Comparison of ENCODE assay signal across 29 cellular contexts in genomic region chr5:175123542-175123941, GRCh38.
"Had no signal": no experiment of that assay in that cellular context is flagged by ENCODE, and none has a peak within 500 bp of the region (broad histone marks: within the 10 kb centered on the region; RNA-seq: fewer than 3 reads in every experiment).

No MANE protein-coding gene starts in this region.

- H3K27me3 ChIP-seq: ascending aorta, cardiac muscle cell, Peyer's patch had no signal

- DNase-seq: activated CD4-positive, alpha-beta T cell treated with anti-CD3 and anti-CD28 coated beads for 1 hour; activated CD4-positive, alpha-beta T cell treated with anti-CD3 and anti-CD28 coated beads for 48 hours; activated CD4-positive, CD25-positive, alpha-beta regulatory T cell; activated CD8-positive, alpha-beta T cell treated with anti-CD3 and anti-CD28 coated beads, Interleukin-2, amount 10 ng/mL, durations not matched to agents 7 days and 5 days; activated gamma-delta T cell; activated naive CD4-positive, alpha-beta T cell treated with Interleukin-2 at 50 U/mL for 16 hours; activated naive CD8-positive, alpha-beta T cell treated with anti-CD3 and anti-CD28 coated beads, Interleukin-2, amount 10 ng/mL, durations not matched to agents 7 days and 5 days; activated T-cell treated with anti-CD3 and anti-CD28 coated beads, Interleukin-2, amount 50 U/mL, for 24 hours; amygdala; NCI-H1105; NCI-H1417 treated with DMSO at 0.1 percent for 48 hours; NCI-H187 treated with DMSO at 0.1 percent for 48 hours; NCI-H2081; NCI-H345; NCI-H524 treated with DMSO at 0.1 percent for 48 hours; Peyer's patch; SIG-M5; SW 1271; T-helper 1 cell; T-helper 2 cell; T-helper 9 cell; WERI-Rb-1 had no signal

- H3K9me3 Mint-ChIP-seq: activated naive CD4-positive, alpha-beta T cell treated with anti-CD3 and anti-CD28 coated beads, Interleukin-2, amount 50 U/mL, for 24 hours; activated naive CD8-positive, alpha-beta T cell treated with anti-CD3 and anti-CD28 coated beads, Interleukin-2, amount 10 ng/mL, durations not matched to agents 7 days and 5 days; activated T-cell treated with anti-CD3 and anti-CD28 coated beads, Interleukin-2, amount 50 U/mL, for 24 hours; activated T-helper 2 cell treated with anti-CD3 and anti-CD28 coated beads, Interferon-gamma antibody, Interleukin-2, Interleukin-4, amounts not matched to agents 10 μg/mL and 5 μg/mL and 100 μg/mL, durations not matched to agents 14 hours and 24 hours and 36 hours; central memory CD8-positive, alpha-beta T cell had no signal

- H3K4me3 ChIP-seq: ascending aorta, cardiac muscle cell, Peyer's patch had no signal

- ATAC-seq: activated CD8-positive, alpha-beta T cell treated with anti-CD3 and anti-CD28 coated beads, Interleukin-2, amount 10 ng/mL, durations not matched to agents 7 days and 5 days; Right ventricle myocardium inferior had no signal

- H3K36me3 Mint-ChIP-seq: activated naive CD4-positive, alpha-beta T cell treated with anti-CD3 and anti-CD28 coated beads, Interleukin-2, amount 50 U/mL, for 24 hours; activated naive CD8-positive, alpha-beta T cell treated with anti-CD3 and anti-CD28 coated beads, Interleukin-2, amount 10 ng/mL, durations not matched to agents 7 days and 5 days had no signal

- H3K4me3 Mint-ChIP-seq: activated CD8-positive, alpha-beta T cell treated with anti-CD3 and anti-CD28 coated beads, Interleukin-2, amount 10 ng/mL, durations not matched to agents 7 days and 5 days; activated naive CD4-positive, alpha-beta T cell treated with anti-CD3 and anti-CD28 coated beads, Interleukin-2, amount 50 U/mL, for 24 hours; activated naive CD8-positive, alpha-beta T cell treated with anti-CD3 and anti-CD28 coated beads, Interleukin-2, amount 10 ng/mL, durations not matched to agents 7 days and 5 days; activated T-cell treated with anti-CD3 and anti-CD28 coated beads, Interleukin-2, amount 50 U/mL, for 24 hours; central memory CD8-positive, alpha-beta T cell had no signal

- H3K9me3 ChIP-seq: ascending aorta, Peyer's patch had no signal

- H3K27ac ChIP-seq: ascending aorta, cardiac muscle cell, Peyer's patch, RWPE1, WERI-Rb-1 had no signal

- H3K36me3 ChIP-seq: ascending aorta, cardiac muscle cell, Peyer's patch, WERI-Rb-1 had no signal

- H3K4me1 ChIP-seq: ascending aorta, Peyer's patch had no signal

- H3K27ac Mint-ChIP-seq: activated CD8-positive, alpha-beta T cell treated with anti-CD3 and anti-CD28 coated beads, Interleukin-2, amount 10 ng/mL, durations not matched to agents 7 days and 5 days; activated naive CD4-positive, alpha-beta T cell treated with anti-CD3 and anti-CD28 coated beads, Interleukin-2, amount 50 U/mL, for 24 hours; activated naive CD8-positive, alpha-beta T cell treated with anti-CD3 and anti-CD28 coated beads, Interleukin-2, amount 10 ng/mL, durations not matched to agents 7 days and 5 days; activated T-cell treated with anti-CD3 and anti-CD28 coated beads, Interleukin-2, amount 50 U/mL, for 24 hours; activated T-helper 2 cell treated with anti-CD3 and anti-CD28 coated beads, Interferon-gamma antibody, Interleukin-2, Interleukin-4, amounts not matched to agents 10 μg/mL and 5 μg/mL and 100 μg/mL, durations not matched to agents 14 hours and 24 hours and 36 hours had no signal

- H3K4me1 Mint-ChIP-seq: activated naive CD4-positive, alpha-beta T cell treated with anti-CD3 and anti-CD28 coated beads, Interleukin-2, amount 50 U/mL, for 24 hours; activated naive CD8-positive, alpha-beta T cell treated with anti-CD3 and anti-CD28 coated beads, Interleukin-2, amount 10 ng/mL, durations not matched to agents 7 days and 5 days; central memory CD8-positive, alpha-beta T cell had no signal
